ENCODE assay signal across 1 cellular context in genomic region chr12:103930787-103931536, GRCh38.
TF ChIP-seq lines count a peak whose summit lies in the region.

No MANE protein-coding gene starts in this region.

TF ChIP-seq in IMR-90, 13 proteins besides CTCF, POLR2A, EP300 and RAD21:
- TF ChIP-seq USF2 (IDR thresholded peaks at IDR 0.05; ENCODE audit: low read depth, low read length) (no peak), MXI1 (IDR thresholded peaks at IDR 0.05; ENCODE audit: borderline replicate concordance, low read depth, low read length) (peak; percentile 95), NFE2L2 (IDR thresholded peaks at IDR 0.05; ENCODE audit: low read depth, low read length) (no peak), RCOR1 (IDR thresholded peaks at IDR 0.05; ENCODE audit: insufficient replicate concordance, low read length) (no peak)
